ENCODE assay signal across 16 cellular contexts in genomic region chr20:33178726-33179125, GRCh38. TPM values are rescaled to one million over a fixed set of nuclear protein-coding genes. Genes with fewer than 3 reads are reported as not detected.
DNase-seq lines count a peak whose midpoint lies in the region; ATAC-seq, FAIRE-seq and TF ChIP-seq lines count a peak whose summit lies in the region.
"Had no signal": no experiment of that assay in that cellular context is flagged by ENCODE, and none has a peak within 500 bp of the region (broad histone marks: within the 10 kb centered on the region; RNA-seq: fewer than 3 reads in every experiment).

No MANE protein-coding gene starts in this region.

- H3K27me3 ChIP-seq in K562 (ENCODE audit: control insufficient read depth in 2 of 2, insufficient read depth in 2 of 2, low read length in 2 of 2) (peaks cover 4 to 48% of the 10 kb centered on the region in 2 experiments; a peak in 3 of 5 replicates), mesendoderm (ENCODE audit: insufficient read depth, low read length, poor library complexity) (no peaks in the 10 kb centered on the region)

- no peak overlapping the region for H2BK120ac ChIP-seq in mesendoderm (ENCODE audit: low read depth, low read length)

- no peaks in the 10 kb centered on the region for H3K9me3 Mint-ChIP-seq in Calu3 (ENCODE audit: low read depth, unreplicated experiment)

- 1% methylated on average over 6 of the region's 6 CpGs for WGBS in K562 (ENCODE audit: insufficient coverage, low coverage, missing lambda C conversion rate)
- WGBS in mesendoderm (ENCODE audit: extremely low coverage, insufficient coverage, low lambda C conversion rate), result no CpG with 5 or more reads among the region's 6 CpGs

- TF ChIP-seq CTCF in Calu3 (IDR thresholded peaks at IDR 0.05; ENCODE audit: unreplicated experiment) (no peak), K562 (IDR thresholded peaks at IDR 0.05 in 2 of 3, conservative IDR thresholded peaks at IDR 0.05 in 1 of 3; ENCODE audit: insufficient read depth in 2 of 3, low read depth in 1 of 3, low read length in 3 of 3) (no peak)

- H3K36me3 ChIP-seq in K562 (ENCODE audit: control insufficient read depth, insufficient read depth, low read length) (no peaks in the 10 kb centered on the region), mesendoderm (ENCODE audit: control insufficient read depth, insufficient read depth, low read length) (no peaks in the 10 kb centered on the region)
- H3K36me3 ChIP-seq: esophagus muscularis mucosa had no signal

- no peak for TF ChIP-seq RAD21 in K562 (CRISPR knock-in tag; conservative IDR thresholded peaks at IDR 0.05 in 1 of 2, IDR thresholded peaks at IDR 0.05 in 1 of 2)

- no peaks in the 10 kb centered on the region for H3K9me1 ChIP-seq in K562 (ENCODE audit: control insufficient read depth, insufficient read depth, low read length)

- H3K9ac ChIP-seq in K562 (ENCODE audit: insufficient read depth in 1 of 2, low read depth in 2 of 2, low read length in 2 of 2), result no peak overlapping the region
- no peak overlapping the region for H3K9ac ChIP-seq in mesendoderm (ENCODE audit: low read length)

- no peaks in the 10 kb centered on the region for H3K79me2 ChIP-seq in K562 (ENCODE audit: control insufficient read depth, insufficient read depth, low read length)
- no peaks in the 10 kb centered on the region for H3K79me2 ChIP-seq in mesendoderm (ENCODE audit: control insufficient read depth, insufficient read depth, low read length)

- H3K18ac ChIP-seq in mesendoderm (ENCODE audit: low read length), result no peak overlapping the region

- H3K27ac ChIP-seq in K562 (ENCODE audit: extremely low read depth, low read depth, low read length) (no peak overlapping the region), mesendoderm (ENCODE audit: low read depth, low read length) (no peak overlapping the region)
- H3K27ac ChIP-seq: esophagus muscularis mucosa had no signal

- H2AFZ ChIP-seq in K562 (ENCODE audit: low read depth, low read length), result no peak overlapping the region

- H4K5ac ChIP-seq in mesendoderm (ENCODE audit: low read length), result no peak overlapping the region

- H3K4me1 ChIP-seq in K562 (replicated peaks in 1 of 2; ENCODE audit: control insufficient read depth in 2 of 2, insufficient read depth in 2 of 2, low read length in 2 of 2) (no peaks in the 10 kb centered on the region), mesendoderm (ENCODE audit: control insufficient read depth, low read depth, low read length) (no peaks in the 10 kb centered on the region)
- H3K4me1 ChIP-seq: esophagus muscularis mucosa had no signal

- no peak overlapping the region for H3K23ac ChIP-seq in mesendoderm (ENCODE audit: low read length)

- no peak overlapping the region for H3K4me3 Mint-ChIP-seq in Calu3 (ENCODE audit: low read depth, unreplicated experiment)
- H3K4me3 Mint-ChIP-seq: activated naive CD4-positive, alpha-beta T cell treated with anti-CD3 and anti-CD28 coated beads, Interleukin-2, amount 10 ng/mL, durations not matched to agents 7 days and 5 days; naive B cell had no signal

- H4K20me1 ChIP-seq in K562 (replicated peaks; ENCODE audit: control insufficient read depth, insufficient read depth, low read length), result peaks cover 3% of the 10 kb centered on the region; the same call in 1 of the 2 replicates

- H3K4ac ChIP-seq in mesendoderm (ENCODE audit: low read depth, low read length), result no peak overlapping the region

- no peak overlapping the region for H3K56ac ChIP-seq in mesendoderm (ENCODE audit: low read length)

- no peak for TF ChIP-seq EP300 in K562 (IDR thresholded peaks at IDR 0.05; ENCODE audit: low read length)

- H3K4me3 ChIP-seq in K562, result no peak overlapping the region
- no peak overlapping the region for H3K4me3 ChIP-seq in mesendoderm (ENCODE audit: low read length)
- H3K4me3 ChIP-seq: esophagus muscularis mucosa had no signal

- H3K4me2 ChIP-seq in K562 (ENCODE audit: insufficient read depth, low read length) (no peak overlapping the region), mesendoderm (ENCODE audit: low read length) (no peak overlapping the region)

- intact Hi-C loops in Calu3 (cut with micrococcal nuclease; ENCODE audit: unreplicated experiment) (no loop called here), K562 (cut with micrococcal nuclease) (no loop called here)

- no peak overlapping the region for H2BK15ac ChIP-seq in mesendoderm (replicated peaks; ENCODE audit: low read depth)

- H3K36me3 Mint-ChIP-seq in Calu3 (ENCODE audit: insufficient read depth, unreplicated experiment), result peaks cover 6% of the 10 kb centered on the region
- H3K36me3 Mint-ChIP-seq: activated naive CD4-positive, alpha-beta T cell treated with anti-CD3 and anti-CD28 coated beads, Interleukin-2, amount 10 ng/mL, durations not matched to agents 7 days and 5 days had no signal

- ATAC-seq in K562, result no peak
- no peak for ATAC-seq in GM18519 (IDR thresholded peaks at IDR 0.05; ENCODE audit: low FRiP score, unreplicated experiment)

- no peak overlapping the region for H4K8ac ChIP-seq in mesendoderm (ENCODE audit: low read depth, low read length)

- in situ Hi-C loops in K562 (cut with MboI), result no loop called here

- no peaks in the 10 kb centered on the region for H3K79me1 ChIP-seq in mesendoderm (ENCODE audit: low read length)

- H3K4me1 Mint-ChIP-seq in Calu3 (ENCODE audit: low read depth, unreplicated experiment), result peaks cover 9% of the 10 kb centered on the region
- H3K4me1 Mint-ChIP-seq: activated naive CD4-positive, alpha-beta T cell treated with anti-CD3 and anti-CD28 coated beads, Interleukin-2, amount 10 ng/mL, durations not matched to agents 7 days and 5 days; naive B cell had no signal

- POLR2A ChIA-PET in K562 (lab: Yijun Ruan, JAX), result no interaction called here

- H2BK5ac ChIP-seq in mesendoderm (ENCODE audit: low read length), result no peak overlapping the region

- no peaks in the 10 kb centered on the region; the same call in 1 of the 2 replicates for H3K9me3 ChIP-seq in K562 (replicated peaks; ENCODE audit: control insufficient read depth, insufficient read depth, low read depth, low read length)
- H3K9me3 ChIP-seq: esophagus muscularis mucosa had no signal

- DNase-seq in Calu3 (peak; percentile 79), K562 (ENCODE audit: extremely low read depth in 1 of 4, low spot score in 3 of 4) (no peak), mesendoderm (peak; percentile 82), NCI-H345 treated with DMSO at 0.1 percent for 48 hours (lab: John Stamatoyannopoulos, UW; ENCODE audit: unreplicated experiment) (no peak)
- DNase-seq in activated CD4-positive, alpha-beta T cell treated with anti-CD3 and anti-CD28 coated beads, Interleukin-2, amount 50 U/mL, for 4 hours, result no peak
- DNase-seq: activated naive CD4-positive, alpha-beta T cell treated with anti-CD3 and anti-CD28 coated beads, Interleukin-2, amount 10 ng/mL, durations not matched to agents 7 days and 5 days; GF-D8; naive B cell; NCI-H2171 treated with DMSO at 0.1 percent for 48 hours; SHP77 had no signal

- no peak overlapping the region for H3K27ac Mint-ChIP-seq in Calu3 (ENCODE audit: unreplicated experiment)
- H3K27ac Mint-ChIP-seq: activated naive CD4-positive, alpha-beta T cell treated with anti-CD3 and anti-CD28 coated beads, Interleukin-2, amount 10 ng/mL, durations not matched to agents 7 days and 5 days had no signal

- peaks cover 24% of the 10 kb centered on the region for H3K27me3 Mint-ChIP-seq in Calu3 (ENCODE audit: unreplicated experiment)

- TF ChIP-seq POLR2A in K562 (conservative IDR thresholded peaks at IDR 0.05), result no peak

- BruUV-seq in Calu3 (replicated peaks; lab: Mats Ljungman, UMichigan), result no TSS peak
- BruUV-seq in K562 (replicated peaks; lab: Mats Ljungman, UMichigan), result no TSS peak

- CTCF ChIA-PET in Calu3 (lab: Charles Lee) (interaction anchor here (0.6 to 0.9 kb wide), 3 partner anchors 9 to 943 kb away, joined by 3 to 4 read pairs (median 3); no protein-coding TSS in a partner anchor), K562 (lab: Yijun Ruan, JAX; ENCODE audit: low intra/inter-chr PET ratio) (no interaction called here)

- FAIRE-seq in K562 (lab: Jason Lieb, UNC), result peak; percentile 11

- H2AK5ac ChIP-seq in mesendoderm (ENCODE audit: low read length), result no peak overlapping the region

RNA-seq across cellular contexts. Expression of gene BPIFA2, which starts 10.8 kb away (rescaled TPM):
- total RNA-seq in Calu3 (2022) (not detected in 2 replicates), K562 (2014; rRNA removed) (not detected in 2 replicates), K562 (2014; rRNA removed; fragmentation: Illumina TruSeq; extraction: Trizol) (not detected in 2 replicates), K562 (2015; rRNA removed; fragmentation: Illumina TruSeq; extraction: Trizol) (not detected in 2 replicates), K562 (2021) (not detected in 2 replicates)
- not detected in 2 replicates for total RNA-seq in K562 (2011; cell fraction: chromatin; rRNA removed; ENCODE audit: low replicate concordance)
- total RNA-seq in K562 (2011; cell fraction: nucleolus; rRNA removed), result not detected in 2 replicates
- total RNA-seq in K562 (2011; cell fraction: nucleoplasm; rRNA removed), result not detected in 2 replicates
- polyA plus RNA-seq in K562 (2011; rRNA removed) (not detected in 2 replicates), K562 (2014; fragmentation: Illumina TruSeq; extraction: Trizol) (not detected in 2 replicates), K562 (2014; fragmentation: Nextera tagmentation; extraction: Ambion mirVana) (not detected), K562 (2014; rRNA removed) (not detected in 2 replicates)
- polyA plus RNA-seq in K562 (2011; cell fraction: cytosol; rRNA removed), result not detected in 2 replicates
- polyA plus RNA-seq in K562 (2011; cell fraction: nucleus; rRNA removed), result not detected in 2 replicates
- not detected in 2 replicates for polyA plus RNA-seq in K562 (2012)
- polyA minus RNA-seq in K562 (2011; rRNA and poly(A)+ RNA removed), result not detected in 2 replicates
- not detected in 2 replicates for polyA minus RNA-seq in K562 (2011; cell fraction: cytosol; rRNA and poly(A)+ RNA removed)
- polyA minus RNA-seq in K562 (2011; cell fraction: nucleus; rRNA and poly(A)+ RNA removed), result not detected in 2 replicates
- polyA plus RNA-seq in mesendoderm (2013, experiment 1 of 2), result not detected
- not detected for polyA plus RNA-seq in mesendoderm (2013, experiment 2 of 2)
- total RNA-seq: dermis microvascular lymphatic vessel endothelial cell; T-helper 2 cell treated with Interferon-gamma antibody and Interleukin-4, amounts not matched to agents 100 ng/mL and 5 ng/mL, for 36 hours; temporal lobe had no signal
- polyA plus RNA-seq: AG04450 had no signal

RNA-seq across cellular contexts. Expression of gene BPIFA3, which starts 38.4 kb away (rescaled TPM):
- total RNA-seq in Calu3 (2022) (not detected in 2 replicates), K562 (2014; rRNA removed) (not detected in 2 replicates), K562 (2014; rRNA removed; fragmentation: Illumina TruSeq; extraction: Trizol) (not detected in 2 replicates), K562 (2015; rRNA removed; fragmentation: Illumina TruSeq; extraction: Trizol) (not detected in 2 replicates), K562 (2021) (not detected in 2 replicates)
- not detected in 2 replicates for total RNA-seq in K562 (2011; cell fraction: chromatin; rRNA removed; ENCODE audit: low replicate concordance)
- not detected in 2 replicates for total RNA-seq in K562 (2011; cell fraction: nucleolus; rRNA removed)
- not detected in 2 replicates for total RNA-seq in K562 (2011; cell fraction: nucleoplasm; rRNA removed)
- polyA plus RNA-seq in K562 (2011; rRNA removed) (not detected in 2 replicates), K562 (2014; fragmentation: Illumina TruSeq; extraction: Trizol) (not detected in 2 replicates), K562 (2014; fragmentation: Nextera tagmentation; extraction: Ambion mirVana) (not detected), K562 (2014; rRNA removed) (not detected in 2 replicates)
- polyA plus RNA-seq in K562 (2011; cell fraction: cytosol; rRNA removed), result not detected in 2 replicates
- polyA plus RNA-seq in K562 (2011; cell fraction: nucleus; rRNA removed), result not detected in 2 replicates
- polyA plus RNA-seq in K562 (2012), result not detected in 2 replicates
- not detected in 2 replicates for polyA minus RNA-seq in K562 (2011; rRNA and poly(A)+ RNA removed)
- polyA minus RNA-seq in K562 (2011; cell fraction: cytosol; rRNA and poly(A)+ RNA removed), result not detected in 2 replicates
- not detected in 2 replicates for polyA minus RNA-seq in K562 (2011; cell fraction: nucleus; rRNA and poly(A)+ RNA removed)
- not detected for polyA plus RNA-seq in mesendoderm (2013, experiment 1 of 2)
- polyA plus RNA-seq in mesendoderm (2013, experiment 2 of 2), result not detected
- total RNA-seq: dermis microvascular lymphatic vessel endothelial cell; esophagus muscularis mucosa; T-helper 2 cell treated with Interferon-gamma antibody and Interleukin-4, amounts not matched to agents 100 ng/mL and 5 ng/mL, for 36 hours; temporal lobe had no signal
- polyA plus RNA-seq: AG04450 had no signal

RNA-seq across cellular contexts. Expression of gene BPIFA1, which starts 57.1 kb away (rescaled TPM):
- total RNA-seq in Calu3 (2022), result not detected in 2 replicates
- total RNA-seq in K562 (2011; cell fraction: chromatin; rRNA removed; ENCODE audit: low replicate concordance), result not detected in 2 replicates
- total RNA-seq in K562 (2011; cell fraction: nucleolus; rRNA removed), result not detected in 2 replicates
- total RNA-seq in K562 (2011; cell fraction: nucleoplasm; rRNA removed), result not detected in 2 replicates
- total RNA-seq in K562 (2014; rRNA removed), result not detected in 2 replicates
- not detected in 2 replicates for total RNA-seq in K562 (2014; rRNA removed; fragmentation: Illumina TruSeq; extraction: Trizol)
- not detected in 2 replicates for total RNA-seq in K562 (2015; rRNA removed; fragmentation: Illumina TruSeq; extraction: Trizol)
- not detected in 2 replicates for total RNA-seq in K562 (2021)
- not detected in 2 replicates for polyA plus RNA-seq in K562 (2011; rRNA removed)
- polyA plus RNA-seq in K562 (2011; cell fraction: cytosol; rRNA removed), result not detected in 2 replicates
- not detected in 2 replicates for polyA plus RNA-seq in K562 (2011; cell fraction: nucleus; rRNA removed)
- not detected in 2 replicates for polyA plus RNA-seq in K562 (2012)
- not detected in 2 replicates for polyA plus RNA-seq in K562 (2014; fragmentation: Illumina TruSeq; extraction: Trizol)
- polyA plus RNA-seq in K562 (2014; fragmentation: Nextera tagmentation; extraction: Ambion mirVana), result not detected
- not detected in 2 replicates for polyA plus RNA-seq in K562 (2014; rRNA removed)
- polyA minus RNA-seq in K562 (2011; rRNA and poly(A)+ RNA removed), result not detected in 2 replicates
- not detected in 2 replicates for polyA minus RNA-seq in K562 (2011; cell fraction: cytosol; rRNA and poly(A)+ RNA removed)
- polyA minus RNA-seq in K562 (2011; cell fraction: nucleus; rRNA and poly(A)+ RNA removed), result not detected in 2 replicates
- polyA plus RNA-seq in mesendoderm (2013, experiment 1 of 2), result not detected
- not detected for polyA plus RNA-seq in mesendoderm (2013, experiment 2 of 2)
- total RNA-seq: dermis microvascular lymphatic vessel endothelial cell; esophagus muscularis mucosa; T-helper 2 cell treated with Interferon-gamma antibody and Interleukin-4, amounts not matched to agents 100 ng/mL and 5 ng/mL, for 36 hours; temporal lobe had no signal
- polyA plus RNA-seq: AG04450 had no signal

Comparison
In these comparisons a context has a peak if more than half of its experiments do, and no peak if none do; other contexts are left out.
1. DNase-seq: peak in Calu3 (single experiment) and mesendoderm (single experiment); none in K562 (0 of 4), activated CD4-positive, alpha-beta T cell treated with anti-CD3 and anti-CD28 coated beads, Interleukin-2, amount 50 U/mL, for 4 hours (0 of 2) and NCI-H345 treated with DMSO at 0.1 percent for 48 hours (single experiment).